ENCODE assay signal across 14 cellular contexts in genomic region chr16:88758227-88758943, GRCh38. TPM values are rescaled to one million over a fixed set of nuclear protein-coding genes. Genes with fewer than 3 reads are reported as not detected.
DNase-seq lines count a peak whose midpoint lies in the region; ATAC-seq and TF ChIP-seq lines count a peak whose summit lies in the region.
"Had no signal": no experiment of that assay in that cellular context is flagged by ENCODE, and none has a peak within 500 bp of the region (broad histone marks: within the 10 kb centered on the region; RNA-seq: fewer than 3 reads in every experiment).

No MANE protein-coding gene starts in this region.

- no peaks in the 10 kb centered on the region for H3K9me3 Mint-ChIP-seq in activated T-cell treated with anti-CD3 and anti-CD28 coated beads, Interleukin-2, amount 50 U/mL, for 24 hours
- H3K9me3 Mint-ChIP-seq in activated T-cell treated with anti-CD3 and anti-CD28 coated beads, Interleukin-2, amount 50 U/mL, for 4 hours: no peaks in the 10 kb centered on the region
- no peaks in the 10 kb centered on the region for H3K9me3 Mint-ChIP-seq in activated CD4-positive, alpha-beta memory T cell treated with anti-CD3 and anti-CD28 coated beads for 36 hours

- peaks cover 8% of the 10 kb centered on the region for H3K36me3 Mint-ChIP-seq in activated T-cell treated with anti-CD3 and anti-CD28 coated beads, Interleukin-2, amount 50 U/mL, for 24 hours (ENCODE audit: low read depth)
- H3K36me3 Mint-ChIP-seq in activated T-cell treated with anti-CD3 and anti-CD28 coated beads, Interleukin-2, amount 50 U/mL, for 4 hours (ENCODE audit: insufficient read depth): no peaks in the 10 kb centered on the region
- no peaks in the 10 kb centered on the region for H3K36me3 Mint-ChIP-seq in activated CD4-positive, alpha-beta memory T cell treated with anti-CD3 and anti-CD28 coated beads for 36 hours

- H3K4me1 Mint-ChIP-seq in activated T-cell treated with anti-CD3 and anti-CD28 coated beads, Interleukin-2, amount 50 U/mL, for 24 hours (ENCODE audit: low read depth): peaks cover 29% of the 10 kb centered on the region
- H3K4me1 Mint-ChIP-seq in activated T-cell treated with anti-CD3 and anti-CD28 coated beads, Interleukin-2, amount 50 U/mL, for 4 hours (ENCODE audit: low read depth): peaks cover 29% of the 10 kb centered on the region
- H3K4me1 Mint-ChIP-seq in activated CD4-positive, alpha-beta memory T cell treated with anti-CD3 and anti-CD28 coated beads for 36 hours (ENCODE audit: low read depth): peaks cover 32% of the 10 kb centered on the region

- peak overlapping the region in 2 of 3 donors; percentile 79 to 91 for H3K27ac ChIP-seq in right lobe of liver
- no peak overlapping the region for H3K27ac ChIP-seq in thyroid gland
- H3K27ac ChIP-seq: coronary artery had no signal

- CTCF ChIA-PET in activated CD4-positive, alpha-beta memory T cell treated with anti-CD3 and anti-CD28 coated beads for 36 hours (lab: Charles Lee): interaction anchor here (1.2 to 4.0 kb wide), 3 partner anchors 15 to 24 kb away, joined by 8 to 35 read pairs (median 9); no protein-coding TSS in a partner anchor

- H3K27me3 ChIP-seq in right lobe of liver: no peaks in the 10 kb centered on the region
- no peaks in the 10 kb centered on the region for H3K27me3 ChIP-seq in thyroid gland
- H3K27me3 ChIP-seq: tibial nerve had no signal

- intact Hi-C loops in activated CD4-positive, alpha-beta memory T cell treated with anti-CD3 and anti-CD28 coated beads for 36 hours (cut with micrococcal nuclease): no loop called here
- intact Hi-C loops in right lobe of liver (cut with DNase I) (no loop called here), thyroid gland (cut with DNase I) (no loop called here)

- no peaks in the 10 kb centered on the region for H3K9me3 ChIP-seq in right lobe of liver
- H3K9me3 ChIP-seq in thyroid gland: no peaks in the 10 kb centered on the region

- H3K27ac Mint-ChIP-seq in activated T-cell treated with anti-CD3 and anti-CD28 coated beads, Interleukin-2, amount 50 U/mL, for 24 hours: peak overlapping the region; percentile 33
- H3K27ac Mint-ChIP-seq in activated CD4-positive, alpha-beta memory T cell treated with anti-CD3 and anti-CD28 coated beads for 36 hours: peak overlapping the region; percentile 61

- WGBS in right lobe of liver (ENCODE audit: insufficient coverage, low coverage, low lambda C conversion rate, missing lambda C conversion rate): 82% methylated on average over 6 of the region's 13 CpGs
- WGBS in thyroid gland, 2 donors: 65 to 66% methylated on average over 9 to 12 of the region's 13 CpGs

- no peak for ATAC-seq in activated T-cell treated with anti-CD3 and anti-CD28 coated beads, Interleukin-2, amount 50 U/mL, for 4 hours
- ATAC-seq in right lobe of liver: no peak
- no peak for ATAC-seq in GM21447 (IDR thresholded peaks at IDR 0.05; ENCODE audit: unreplicated experiment)
- ATAC-seq in stimulated activated naive CD8-positive, alpha-beta T cell treated with anti-CD3 and anti-CD28 coated beads, Interleukin-15, Interleukin-2, amounts not matched to agents 100 U/mL and 50 U/mL, for 24 hours: no peak

- TF ChIP-seq POLR2A in right lobe of liver (IDR thresholded peaks at IDR 0.05) (no peak), thyroid gland (IDR thresholded peaks at IDR 0.05) (no peak)

- peaks cover 0 to 36% (median 20%) of the 10 kb centered on the region in 4 donors for H3K4me1 ChIP-seq in right lobe of liver
- peaks cover 36 to 59% of the 10 kb centered on the region in 2 donors for H3K4me1 ChIP-seq in thyroid gland

- no peaks in the 10 kb centered on the region for H3K27me3 Mint-ChIP-seq in activated T-cell treated with anti-CD3 and anti-CD28 coated beads, Interleukin-2, amount 50 U/mL, for 24 hours
- no peaks in the 10 kb centered on the region for H3K27me3 Mint-ChIP-seq in activated T-cell treated with anti-CD3 and anti-CD28 coated beads, Interleukin-2, amount 50 U/mL, for 4 hours (ENCODE audit: low read depth)
- no peaks in the 10 kb centered on the region for H3K27me3 Mint-ChIP-seq in activated CD4-positive, alpha-beta memory T cell treated with anti-CD3 and anti-CD28 coated beads for 36 hours
- H3K27me3 Mint-ChIP-seq: IgD-negative memory B cell had no signal

- no peak for DNase-seq in activated T-cell treated with anti-CD3 and anti-CD28 coated beads, Interleukin-2, amount 50 U/mL, for 24 hours
- no peak for DNase-seq in activated T-cell treated with anti-CD3 and anti-CD28 coated beads, Interleukin-2, amount 50 U/mL, for 4 hours
- no peak for DNase-seq in activated CD4-positive, alpha-beta memory T cell treated with anti-CD3 and anti-CD28 coated beads for 36 hours
- DNase-seq in right lobe of liver (no peak), thyroid gland (peak; percentile 51 to 58), AG08395 (ENCODE audit: low spot score) (no peak)
- DNase-seq in stimulated activated naive CD8-positive, alpha-beta T cell treated with anti-CD3 and anti-CD28 coated beads, Interleukin-15, Interleukin-2, amounts not matched to agents 100 U/mL and 50 U/mL, for 24 hours: no peak
- DNase-seq: NCI-H1417, occipital lobe had no signal

- H3K4me3 ChIP-seq in right lobe of liver: no peak overlapping the region
- no peak overlapping the region for H3K4me3 ChIP-seq in thyroid gland (replicated peaks in 1 of 3)
- H3K4me3 ChIP-seq: coronary artery, lung, tibial nerve had no signal

- POLR2A ChIA-PET in activated CD4-positive, alpha-beta memory T cell treated with anti-CD3 and anti-CD28 coated beads for 36 hours (lab: Charles Lee): no interaction called here

- no peak overlapping the region for H3K4me3 Mint-ChIP-seq in activated T-cell treated with anti-CD3 and anti-CD28 coated beads, Interleukin-2, amount 50 U/mL, for 24 hours
- no peak overlapping the region for H3K4me3 Mint-ChIP-seq in activated T-cell treated with anti-CD3 and anti-CD28 coated beads, Interleukin-2, amount 50 U/mL, for 4 hours
- no peak overlapping the region for H3K4me3 Mint-ChIP-seq in activated CD4-positive, alpha-beta memory T cell treated with anti-CD3 and anti-CD28 coated beads for 36 hours

- TF ChIP-seq CTCF in right lobe of liver (IDR thresholded peaks at IDR 0.05) (no peak), thyroid gland (IDR thresholded peaks at IDR 0.05) (no peak)

- H3K36me3 ChIP-seq in right lobe of liver: no peaks in the 10 kb centered on the region
- H3K36me3 ChIP-seq in thyroid gland: no peaks in the 10 kb centered on the region

RNA-seq across cellular contexts. Expression of gene PIEZO1, which starts 26.6 kb away (rescaled TPM):
- total RNA-seq in activated T-cell treated with anti-CD3 and anti-CD28 coated beads, Interleukin-2, amount 50 U/mL, for 4 hours: 100 to 1,000 TPM; 116 to 171 (median 139) TPM
- 100 to 1,000 TPM; 221 to 234 TPM for total RNA-seq in activated CD4-positive, alpha-beta memory T cell treated with anti-CD3 and anti-CD28 coated beads for 36 hours
- 10 to 100 TPM; 48.9 to 91.9 (median 64.4) TPM for total RNA-seq in right lobe of liver
- total RNA-seq in thyroid gland: 100 to 1,000 TPM in 3 of 4 donors, 10 to 100 TPM in 1; 81.2 to 145 (median 113) TPM

RNA-seq across cellular contexts. Expression of gene CDT1, which starts 45.2 kb away (rescaled TPM):
- total RNA-seq in activated T-cell treated with anti-CD3 and anti-CD28 coated beads, Interleukin-2, amount 50 U/mL, for 4 hours: 10 to 100 TPM; 81.0 to 96.4 (median 87.2) TPM
- 100 to 1,000 TPM; 169 to 183 TPM for total RNA-seq in activated CD4-positive, alpha-beta memory T cell treated with anti-CD3 and anti-CD28 coated beads for 36 hours
- total RNA-seq in right lobe of liver (1 to 10 TPM in 2 of 6 experiments, under 1 TPM in 4; 0.22 to 9.6 (median 0.42) TPM), thyroid gland (1 to 10 TPM in 2 of 4 donors, under 1 TPM in 2; 0.33 to 1.8 (median 0.99) TPM)

RNA-seq across cellular contexts. Expression of gene CTU2, which starts 52.1 kb away (rescaled TPM):
- total RNA-seq in activated T-cell treated with anti-CD3 and anti-CD28 coated beads, Interleukin-2, amount 50 U/mL, for 4 hours: 100 to 1,000 TPM in 2 of 3 donors, 10 to 100 TPM in 1; 96.8 to 129 (median 116) TPM
- 10 to 100 TPM; 38.0 to 41.6 TPM for total RNA-seq in activated CD4-positive, alpha-beta memory T cell treated with anti-CD3 and anti-CD28 coated beads for 36 hours
- total RNA-seq in right lobe of liver: 1 to 10 TPM; 5.0 to 9.5 (median 8.2) TPM
- total RNA-seq in thyroid gland: 10 to 100 TPM in 2 of 4 donors, 1 to 10 TPM in 2; 7.7 to 21.2 (median 13.6) TPM

RNA-seq across cellular contexts. Expression of gene RNF166, which starts 52.2 kb away (rescaled TPM):
- total RNA-seq in activated T-cell treated with anti-CD3 and anti-CD28 coated beads, Interleukin-2, amount 50 U/mL, for 4 hours: 10 to 100 TPM; 28.0 to 45.7 (median 30.6) TPM
- 10 to 100 TPM; 46.4 to 55.6 TPM for total RNA-seq in activated CD4-positive, alpha-beta memory T cell treated with anti-CD3 and anti-CD28 coated beads for 36 hours
- 10 to 100 TPM in 2 of 6 experiments, 1 to 10 TPM in 4; 8.1 to 12.8 (median 10.0) TPM for total RNA-seq in right lobe of liver
- total RNA-seq in thyroid gland: 10 to 100 TPM; 12.5 to 26.8 (median 19.1) TPM

RNA-seq across cellular contexts. Expression of gene APRT, which starts 53.3 kb away (rescaled TPM):
- 100 to 1,000 TPM; 534 to 566 (median 566) TPM for total RNA-seq in activated T-cell treated with anti-CD3 and anti-CD28 coated beads, Interleukin-2, amount 50 U/mL, for 4 hours
- 100 to 1,000 TPM; 270 to 272 TPM for total RNA-seq in activated CD4-positive, alpha-beta memory T cell treated with anti-CD3 and anti-CD28 coated beads for 36 hours
- 100 to 1,000 TPM in 2 of 6 experiments, 10 to 100 TPM in 4; 61.4 to 120 (median 74.1) TPM for total RNA-seq in right lobe of liver
- 100 to 1,000 TPM in 3 of 4 donors, 10 to 100 TPM in 1; 88.9 to 182 (median 118) TPM for total RNA-seq in thyroid gland

Comparison
In these comparisons a context has a peak if more than half of its experiments do, and no peak if none do; other contexts are left out.
1. DNase-seq: peak in thyroid gland (2 of 2); none in activated T-cell treated with anti-CD3 and anti-CD28 coated beads, Interleukin-2, amount 50 U/mL, for 24 hours (single experiment), activated T-cell treated with anti-CD3 and anti-CD28 coated beads, Interleukin-2, amount 50 U/mL, for 4 hours (single experiment), activated CD4-positive, alpha-beta memory T cell treated with anti-CD3 and anti-CD28 coated beads for 36 hours (single experiment), right lobe of liver (0 of 3), AG08395 (single experiment) and stimulated activated naive CD8-positive, alpha-beta T cell treated with anti-CD3 and anti-CD28 coated beads, Interleukin-15, Interleukin-2, amounts not matched to agents 100 U/mL and 50 U/mL, for 24 hours (single experiment).
2. H3K27ac ChIP-seq: peak in right lobe of liver (2 of 3); none in thyroid gland (0 of 3).
3. RNA of gene CDT1, which starts 45.2 kb away (total RNA-seq): 169 to 183 TPM in activated CD4-positive, alpha-beta memory T cell treated with anti-CD3 and anti-CD28 coated beads for 36 hours and 81.0 to 96.4 TPM in activated T-cell treated with anti-CD3 and anti-CD28 coated beads, Interleukin-2, amount 50 U/mL, for 4 hours; 0.33 to 1.8 TPM in thyroid gland and 0.22 to 9.6 TPM in right lobe of liver; every median in the first group is over 4 times any median in the second.